ENCODE assay signal across 9 cellular contexts in genomic region chr17:60941028-60941427, GRCh38.
DNase-seq lines count a peak whose midpoint lies in the region; ATAC-seq, FAIRE-seq and TF ChIP-seq lines count a peak whose summit lies in the region.
"Had no signal": no experiment of that assay in that cellular context is flagged by ENCODE, and none has a peak within 500 bp of the region (broad histone marks: within the 10 kb centered on the region; RNA-seq: fewer than 3 reads in every experiment).

No MANE protein-coding gene starts in this region.

- CTCF ChIA-PET in HEK293 (lab: Yijun Ruan, JAX): interaction anchor here (0.7 to 2.4 kb wide), 3 partner anchors 10 to 303 kb away, joined by 3 to 6 read pairs (median 6); no protein-coding TSS in a partner anchor
- CTCF ChIA-PET in activated CD8-positive, alpha-beta T cell treated with anti-CD3 and anti-CD28 coated beads, Interleukin-2, amount 10 ng/mL, durations not matched to agents 7 days and 5 days (lab: Charles Lee): no interaction called here

- H3K4me1 ChIP-seq in HEK293 (ENCODE audit: control insufficient read depth, insufficient read depth, low read length): peaks cover 7% of the 10 kb centered on the region
- H3K4me1 ChIP-seq in astrocyte (ENCODE audit: insufficient read depth, low read length): peaks cover 2% of the 10 kb centered on the region
- no peaks in the 10 kb centered on the region for H3K4me1 ChIP-seq in stomach

- no peak overlapping the region for H2AFZ ChIP-seq in astrocyte (ENCODE audit: low read depth, low read length)

- TF ChIP-seq POLR2A in stomach (IDR thresholded peaks at IDR 0.05): no peak

- TF ChIP-seq CTCF in HEK293 (tag by site-specific recombination; IDR thresholded peaks at IDR 0.05) (no peak), astrocyte (IDR thresholded peaks at IDR 0.05; ENCODE audit: insufficient read depth, low read depth, low read length) (no peak), stomach (IDR thresholded peaks at IDR 0.05) (no peak)

- H3K27me3 ChIP-seq in astrocyte (ENCODE audit: insufficient read depth, low read length): no peaks in the 10 kb centered on the region
- no peaks in the 10 kb centered on the region for H3K27me3 ChIP-seq in stomach

- intact Hi-C loops in left cardiac atrium (cut with DNase I) (no loop called here), stomach (cut with DNase I; ENCODE audit: low total_unique reads) (no loop called here)
- intact Hi-C loops in activated T-helper 2 cell treated with anti-CD3 and anti-CD28 coated beads, Interferon-gamma antibody, Interleukin-2, Interleukin-4, amounts not matched to agents 10 μg/mL and 5 μg/mL and 100 μg/mL, durations not matched to agents 14 hours and 24 hours and 36 hours (cut with micrococcal nuclease): no loop called here

- H3K4me1 Mint-ChIP-seq in astrocyte (ENCODE audit: low read depth, unreplicated experiment): peaks cover 6% of the 10 kb centered on the region
- H3K4me1 Mint-ChIP-seq in activated CD8-positive, alpha-beta T cell treated with anti-CD3 and anti-CD28 coated beads, Interleukin-2, amount 10 ng/mL, durations not matched to agents 7 days and 5 days (ENCODE audit: low read depth): no peaks in the 10 kb centered on the region
- no peaks in the 10 kb centered on the region for H3K4me1 Mint-ChIP-seq in activated T-helper 2 cell treated with anti-CD3 and anti-CD28 coated beads, Interferon-gamma antibody, Interleukin-2, Interleukin-4, amounts not matched to agents 10 μg/mL and 5 μg/mL and 100 μg/mL, durations not matched to agents 14 hours and 24 hours and 36 hours (ENCODE audit: low read depth)

- POLR2A ChIA-PET in HEK293 (lab: Yijun Ruan, JAX): no interaction called here
- POLR2A ChIA-PET in activated CD8-positive, alpha-beta T cell treated with anti-CD3 and anti-CD28 coated beads, Interleukin-2, amount 10 ng/mL, durations not matched to agents 7 days and 5 days (lab: Charles Lee): no interaction called here

- no peaks in the 10 kb centered on the region; a peak in 1 of 3 replicates for H3K36me3 ChIP-seq in HEK293 (ENCODE audit: control insufficient read depth in 2 of 2, insufficient read depth in 1 of 2, low read length in 2 of 2)
- H3K36me3 ChIP-seq in astrocyte (ENCODE audit: insufficient read depth, low read length): no peaks in the 10 kb centered on the region
- no peaks in the 10 kb centered on the region for H3K36me3 ChIP-seq in stomach

- H3K9me3 ChIP-seq in HEK293 (ENCODE audit: control insufficient read depth, insufficient read depth, low read depth, low read length): no peaks in the 10 kb centered on the region
- H3K9me3 ChIP-seq in astrocyte (ENCODE audit: insufficient read depth, low read depth, low read length): no peaks in the 10 kb centered on the region
- no peaks in the 10 kb centered on the region for H3K9me3 ChIP-seq in stomach

- H3K27me3 Mint-ChIP-seq in astrocyte (ENCODE audit: low read depth, unreplicated experiment): no peaks in the 10 kb centered on the region
- no peaks in the 10 kb centered on the region for H3K27me3 Mint-ChIP-seq in activated CD8-positive, alpha-beta T cell treated with anti-CD3 and anti-CD28 coated beads, Interleukin-2, amount 10 ng/mL, durations not matched to agents 7 days and 5 days (ENCODE audit: low read depth)
- peaks cover 3% of the 10 kb centered on the region for H3K27me3 Mint-ChIP-seq in activated T-helper 2 cell treated with anti-CD3 and anti-CD28 coated beads, Interferon-gamma antibody, Interleukin-2, Interleukin-4, amounts not matched to agents 10 μg/mL and 5 μg/mL and 100 μg/mL, durations not matched to agents 14 hours and 24 hours and 36 hours (ENCODE audit: low read depth)

- peak overlapping the region; percentile 11 for H3K9ac ChIP-seq in astrocyte (ENCODE audit: low read length)

- ATAC-seq in left cardiac atrium: peak; percentile 91 to 92
- ATAC-seq in GM18502 (IDR thresholded peaks at IDR 0.05; ENCODE audit: poor library complexity, unreplicated experiment): no peak
- no peak for ATAC-seq in GM19452 (IDR thresholded peaks at IDR 0.05; ENCODE audit: unreplicated experiment)
- no peak for ATAC-seq in activated CD8-positive, alpha-beta T cell treated with anti-CD3 and anti-CD28 coated beads, Interleukin-2, amount 10 ng/mL, durations not matched to agents 7 days and 5 days

- H3K4me3 ChIP-seq in HEK293 (ENCODE audit: low read depth, low read length): no peak overlapping the region
- no peak overlapping the region for H3K4me3 ChIP-seq in astrocyte (ENCODE audit: insufficient read depth, low read depth, low read length)
- no peak overlapping the region for H3K4me3 ChIP-seq in stomach

- no peaks in the 10 kb centered on the region for H3K9me3 Mint-ChIP-seq in astrocyte (ENCODE audit: unreplicated experiment)
- H3K9me3 Mint-ChIP-seq in activated CD8-positive, alpha-beta T cell treated with anti-CD3 and anti-CD28 coated beads, Interleukin-2, amount 10 ng/mL, durations not matched to agents 7 days and 5 days (ENCODE audit: insufficient read depth): no peaks in the 10 kb centered on the region
- H3K9me3 Mint-ChIP-seq in activated T-helper 2 cell treated with anti-CD3 and anti-CD28 coated beads, Interferon-gamma antibody, Interleukin-2, Interleukin-4, amounts not matched to agents 10 μg/mL and 5 μg/mL and 100 μg/mL, durations not matched to agents 14 hours and 24 hours and 36 hours: no peaks in the 10 kb centered on the region

- H3K4me2 ChIP-seq in astrocyte (ENCODE audit: low read length): peak overlapping the region; percentile 43

- no peak overlapping the region for H3K27ac Mint-ChIP-seq in astrocyte (ENCODE audit: unreplicated experiment)
- no peak overlapping the region for H3K27ac Mint-ChIP-seq in activated CD8-positive, alpha-beta T cell treated with anti-CD3 and anti-CD28 coated beads, Interleukin-2, amount 10 ng/mL, durations not matched to agents 7 days and 5 days
- no peak overlapping the region for H3K27ac Mint-ChIP-seq in activated T-helper 2 cell treated with anti-CD3 and anti-CD28 coated beads, Interferon-gamma antibody, Interleukin-2, Interleukin-4, amounts not matched to agents 10 μg/mL and 5 μg/mL and 100 μg/mL, durations not matched to agents 14 hours and 24 hours and 36 hours

- H3K4me3 Mint-ChIP-seq in astrocyte (ENCODE audit: unreplicated experiment): no peak overlapping the region
- no peak overlapping the region for H3K4me3 Mint-ChIP-seq in activated CD8-positive, alpha-beta T cell treated with anti-CD3 and anti-CD28 coated beads, Interleukin-2, amount 10 ng/mL, durations not matched to agents 7 days and 5 days
- no peak overlapping the region for H3K4me3 Mint-ChIP-seq in activated T-helper 2 cell treated with anti-CD3 and anti-CD28 coated beads, Interferon-gamma antibody, Interleukin-2, Interleukin-4, amounts not matched to agents 10 μg/mL and 5 μg/mL and 100 μg/mL, durations not matched to agents 14 hours and 24 hours and 36 hours (ENCODE audit: low read depth)

- H3K27ac ChIP-seq in HEK293 (ENCODE audit: extremely low read depth, low read depth, low read length): no peak overlapping the region
- peak overlapping the region; percentile 6 for H3K27ac ChIP-seq in astrocyte (ENCODE audit: low read depth, low read length)
- H3K27ac ChIP-seq in stomach: peak overlapping the region in 4 of 5 donors; percentile 12 to 72 (median 42)

- no peaks in the 10 kb centered on the region for H4K20me1 ChIP-seq in astrocyte (ENCODE audit: insufficient read depth, low read length)

- no peaks in the 10 kb centered on the region for H3K36me3 Mint-ChIP-seq in astrocyte (ENCODE audit: low read depth, unreplicated experiment)
- H3K36me3 Mint-ChIP-seq in activated CD8-positive, alpha-beta T cell treated with anti-CD3 and anti-CD28 coated beads, Interleukin-2, amount 10 ng/mL, durations not matched to agents 7 days and 5 days (ENCODE audit: low read depth): no peaks in the 10 kb centered on the region
- H3K36me3 Mint-ChIP-seq in activated T-helper 2 cell treated with anti-CD3 and anti-CD28 coated beads, Interferon-gamma antibody, Interleukin-2, Interleukin-4, amounts not matched to agents 10 μg/mL and 5 μg/mL and 100 μg/mL, durations not matched to agents 14 hours and 24 hours and 36 hours (ENCODE audit: low read depth): no peaks in the 10 kb centered on the region

- 36 to 63% (median 60%) methylated on average over 5 of the region's 5 CpGs for WGBS in stomach, 5 donors

- DNase-seq in astrocyte (ENCODE audit: low read depth) (peak; percentile 99), left cardiac atrium (peak; percentile 72), stomach (peak; percentile 35)
- DNase-seq in activated CD8-positive, alpha-beta T cell treated with anti-CD3 and anti-CD28 coated beads, Interleukin-2, amount 10 ng/mL, durations not matched to agents 7 days and 5 days: no peak
- no peak for DNase-seq in activated T-helper 2 cell treated with anti-CD3 and anti-CD28 coated beads, Interferon-gamma antibody, Interleukin-2, Interleukin-4, amounts not matched to agents 10 μg/mL and 5 μg/mL and 100 μg/mL, durations not matched to agents 14 hours and 24 hours and 36 hours (ENCODE audit: low spot score)

- peak; percentile 24 for TF ChIP-seq EP300 in stomach (IDR thresholded peaks at IDR 0.05)

- no peaks in the 10 kb centered on the region for H3K79me2 ChIP-seq in astrocyte (ENCODE audit: insufficient read depth, low read length)

- no peak for FAIRE-seq in astrocyte (lab: Jason Lieb, UNC)
- FAIRE-seq: H1 had no signal

TF ChIP-seq in HEK293, 187 proteins besides CTCF, POLR2A, EP300 and RAD21:
- no peak for TF ChIP-seq ZNF266 (tag by site-specific recombination; IDR thresholded peaks at IDR 0.05; ENCODE audit: low read depth)
- 0 out of 2 replicates have a peak, but pooled peaks have one; percentile 51 for TF ChIP-seq ZNF660 (tag by site-specific recombination; IDR thresholded peaks at IDR 0.05)
- 0 out of 2 replicates have a peak, but pooled peaks have one; percentile 38 for TF ChIP-seq ZEB2 (tag by site-specific recombination; IDR thresholded peaks at IDR 0.05)
- no peak for TF ChIP-seq ZNF433 (tag by site-specific recombination; IDR thresholded peaks at IDR 0.05; ENCODE audit: low read depth)
- peak; percentile 88 for TF ChIP-seq SP7 (tag by site-specific recombination; IDR thresholded peaks at IDR 0.05)
- TF ChIP-seq SP2 (tag by site-specific recombination; IDR thresholded peaks at IDR 0.05): no peak
- TF ChIP-seq OSR2 (tag by site-specific recombination; IDR thresholded peaks at IDR 0.05): peak; percentile 77
- TF ChIP-seq ZNF239 (tag by site-specific recombination; IDR thresholded peaks at IDR 0.05): no peak

Comparison
In these comparisons a context has a peak if more than half of its experiments do, and no peak if none do; other contexts are left out.
1. DNase-seq: peak in astrocyte (single experiment), left cardiac atrium (single experiment) and stomach (single experiment); none in activated CD8-positive, alpha-beta T cell treated with anti-CD3 and anti-CD28 coated beads, Interleukin-2, amount 10 ng/mL, durations not matched to agents 7 days and 5 days (single experiment) and activated T-helper 2 cell treated with anti-CD3 and anti-CD28 coated beads, Interferon-gamma antibody, Interleukin-2, Interleukin-4, amounts not matched to agents 10 μg/mL and 5 μg/mL and 100 μg/mL, durations not matched to agents 14 hours and 24 hours and 36 hours (single experiment).
2. ATAC-seq: peak in left cardiac atrium (2 of 2); none in GM18502 (single experiment), GM19452 (single experiment) and activated CD8-positive, alpha-beta T cell treated with anti-CD3 and anti-CD28 coated beads, Interleukin-2, amount 10 ng/mL, durations not matched to agents 7 days and 5 days (single experiment).